In genomic region chr1:116558140-116558549, GRCh38 we compare ENCODE assay signal across 12 cellular contexts. TPM values are rescaled to one million over a fixed set of nuclear protein-coding genes. Genes with fewer than 3 reads are reported as not detected.
DNase-seq lines count a peak whose midpoint lies in the region; ATAC-seq and TF ChIP-seq lines count a peak whose summit lies in the region.
"Had no signal": no experiment of that assay in that cellular context is flagged by ENCODE, and none has a peak within 500 bp of the region (broad histone marks: within the 10 kb centered on the region; RNA-seq: fewer than 3 reads in every experiment).

No MANE protein-coding gene starts in this region.

- POLR2A ChIA-PET in CD4-positive, alpha-beta T cell (lab: Charles Lee), result no interaction called here

- TF ChIP-seq CTCF in CD4-positive, alpha-beta T cell (IDR thresholded peaks at IDR 0.05), result no peak

- ATAC-seq in CD4-positive, alpha-beta T cell (ENCODE audit: poor library complexity), result no peak
- ATAC-seq in GM18870 (IDR thresholded peaks at IDR 0.05; ENCODE audit: unreplicated experiment), result peak; percentile 26
- peak; percentile 30 for ATAC-seq in HG02884 (IDR thresholded peaks at IDR 0.05; ENCODE audit: unreplicated experiment)

- no peaks in the 10 kb centered on the region for H3K9me3 ChIP-seq in CD4-positive, alpha-beta T cell (ENCODE audit: control insufficient read depth, low read length)
- H3K9me3 ChIP-seq: suprapubic skin had no signal

- H3K4me1 Mint-ChIP-seq in CD4-positive, alpha-beta T cell (ENCODE audit: low read depth), result peaks cover 73% of the 10 kb centered on the region
- H3K4me1 Mint-ChIP-seq in activated naive CD8-positive, alpha-beta T cell treated with anti-CD3 and anti-CD28 coated beads for 36 hours, result peaks cover 52% of the 10 kb centered on the region

- CTCF ChIA-PET in CD4-positive, alpha-beta T cell (lab: Charles Lee), result interaction anchor here (0.7 to 1.6 kb wide), 2 partner anchors 17 to 419 kb away, joined by 4 read pairs; no protein-coding TSS in a partner anchor

- H3K27ac ChIP-seq in CD4-positive, alpha-beta T cell (ENCODE audit: low read depth, low read length), result no peak overlapping the region
- H3K27ac ChIP-seq: suprapubic skin had no signal

- intact Hi-C loops in CD4-positive, alpha-beta T cell (cut with DNase I, micrococcal nuclease), result loop anchor here in 1 of 2 experiments (5.0 kb wide), 1 partner anchor 56 kb away; no protein-coding TSS in a partner anchor
- intact Hi-C loops in cardiac septum (cut with DNase I), result no loop called here

- H3K27me3 Mint-ChIP-seq in CD4-positive, alpha-beta T cell, result no peaks in the 10 kb centered on the region
- no peaks in the 10 kb centered on the region for H3K27me3 Mint-ChIP-seq in activated naive CD8-positive, alpha-beta T cell treated with anti-CD3 and anti-CD28 coated beads for 36 hours

- H3K9me3 Mint-ChIP-seq in CD4-positive, alpha-beta T cell, result peaks cover 2% of the 10 kb centered on the region
- H3K9me3 Mint-ChIP-seq in activated naive CD8-positive, alpha-beta T cell treated with anti-CD3 and anti-CD28 coated beads for 36 hours, result peaks cover 8% of the 10 kb centered on the region

- peak overlapping the region; percentile 43 for H3K27ac Mint-ChIP-seq in CD4-positive, alpha-beta T cell
- H3K27ac Mint-ChIP-seq in activated naive CD8-positive, alpha-beta T cell treated with anti-CD3 and anti-CD28 coated beads for 36 hours, result peak overlapping the region; percentile 22

- H3K36me3 Mint-ChIP-seq in CD4-positive, alpha-beta T cell (ENCODE audit: low read depth), result no peaks in the 10 kb centered on the region
- peaks cover 21% of the 10 kb centered on the region for H3K36me3 Mint-ChIP-seq in activated naive CD8-positive, alpha-beta T cell treated with anti-CD3 and anti-CD28 coated beads for 36 hours

- no peak for DNase-seq in CD4-positive, alpha-beta T cell
- DNase-seq in activated naive CD8-positive, alpha-beta T cell treated with anti-CD3 and anti-CD28 coated beads for 36 hours, result no peak
- no peak for DNase-seq in NCI-H128 (lab: John Stamatoyannopoulos, UW; ENCODE audit: unreplicated experiment)
- DNase-seq in cardiac septum (ENCODE audit: low spot score), result no peak
- no peak for DNase-seq in NCI-H345 treated with DMSO at 0.1 percent for 48 hours (lab: John Stamatoyannopoulos, UW; ENCODE audit: unreplicated experiment)
- DNase-seq in medulla oblongata (ENCODE audit: extremely low spot score), result no peak
- DNase-seq: effector CD4-positive, alpha-beta T cell; kidney; NCI-H446 treated with DMSO at 0.1 percent for 48 hours had no signal

- no peak overlapping the region for H3K4me3 Mint-ChIP-seq in CD4-positive, alpha-beta T cell
- no peak overlapping the region for H3K4me3 Mint-ChIP-seq in activated naive CD8-positive, alpha-beta T cell treated with anti-CD3 and anti-CD28 coated beads for 36 hours

- H3K27me3 ChIP-seq in CD4-positive, alpha-beta T cell (ENCODE audit: control insufficient read depth, insufficient read depth, low read length), result no peaks in the 10 kb centered on the region
- H3K27me3 ChIP-seq: suprapubic skin had no signal

RNA-seq across cellular contexts. Expression of gene CD58, which starts 12.7 kb away (rescaled TPM):
- 1 to 10 TPM; 4.2 to 5.7 TPM for total RNA-seq in CD4-positive, alpha-beta T cell
- total RNA-seq in activated naive CD8-positive, alpha-beta T cell treated with anti-CD3 and anti-CD28 coated beads for 36 hours, result 1 to 10 TPM; 8.1 to 8.2 TPM
- 25.3 TPM for total RNA-seq in cardiac septum
